ENCODE assay signal across 18 cellular contexts in genomic region chr4:143360838-143361237, GRCh38. TPM values are rescaled to one million over a fixed set of nuclear protein-coding genes. Genes with fewer than 3 reads are reported as not detected.
DNase-seq lines count a peak whose midpoint lies in the region; ATAC-seq and TF ChIP-seq lines count a peak whose summit lies in the region.
"Had no signal": no experiment of that assay in that cellular context is flagged by ENCODE, and none has a peak within 500 bp of the region (broad histone marks: within the 10 kb centered on the region; RNA-seq: fewer than 3 reads in every experiment).

No MANE protein-coding gene starts in this region.

- in situ Hi-C loops in mammary epithelial cell (cut with MboI; ENCODE audit: low sequenced_read_pairs in 2 of 2): no loop called here

- no peaks in the 10 kb centered on the region for H3K27me3 Mint-ChIP-seq in stimulated activated naive CD8-positive, alpha-beta T cell treated with anti-CD3 and anti-CD28 coated beads, Interleukin-15, Interleukin-2, amounts not matched to agents 100 ng/mL and 50 ng/mL, for 24 hours
- H3K27me3 Mint-ChIP-seq: stimulated activated naive CD8-positive, alpha-beta T cell treated with anti-CD3 and anti-CD28 coated beads, Interleukin-15, amount 100 ng/mL, for 72 hours had no signal

- dilution Hi-C loops in mammary epithelial cell (cut with HindIII; ENCODE audit: low sequenced_read_pairs): no loop called here

- H3K9ac ChIP-seq in mammary epithelial cell (ENCODE audit: insufficient read depth, low read length) (peak overlapping the region; percentile 25), mesenchymal stem cell (ENCODE audit: low read length) (peak overlapping the region; percentile 60)

- WGBS in mammary epithelial cell (ENCODE audit: low coverage, missing lambda C conversion rate): 67% methylated on average over 1 of the region's 1 CpG
- WGBS in mesenchymal stem cell: no CpG with 5 or more reads among the region's 1 CpG

- no peaks in the 10 kb centered on the region for H3K36me3 Mint-ChIP-seq in stimulated activated naive CD8-positive, alpha-beta T cell treated with anti-CD3 and anti-CD28 coated beads, Interleukin-15, Interleukin-2, amounts not matched to agents 100 ng/mL and 50 ng/mL, for 24 hours (ENCODE audit: low read depth)

- H3K4me1 ChIP-seq in mammary epithelial cell (ENCODE audit: insufficient read depth, low read length) (peaks cover 53% of the 10 kb centered on the region), mesenchymal stem cell (ENCODE audit: control insufficient read depth, insufficient read depth, low read depth, low read length) (peaks cover 3% of the 10 kb centered on the region)
- H3K4me1 ChIP-seq: SJSA1 had no signal

- no peak for TF ChIP-seq CTCF in mammary epithelial cell (conservative IDR thresholded peaks at IDR 0.05 in 1 of 2, IDR thresholded peaks at IDR 0.05 in 1 of 2; ENCODE audit: extremely low read depth in 1 of 2, insufficient read depth in 1 of 2, low read depth in 1 of 2, low read length in 2 of 2)

- H3K27ac ChIP-seq in mammary epithelial cell (ENCODE audit: insufficient read depth, low read depth, low read length): peak overlapping the region; percentile 94
- no peak overlapping the region for H3K27ac ChIP-seq in mesenchymal stem cell (ENCODE audit: low read length, poor library complexity, severe bottlenecking)
- H3K27ac ChIP-seq: A549, SJSA1 had no signal

- no TSS peak for BruUV-seq in mammary epithelial cell (replicated peaks; lab: Mats Ljungman, UMichigan)

- H3K27me3 ChIP-seq in mammary epithelial cell (ENCODE audit: insufficient read depth, low read length): no peaks in the 10 kb centered on the region
- no peaks in the 10 kb centered on the region for H3K27me3 ChIP-seq in mesenchymal stem cell (ENCODE audit: control insufficient read depth in 1 of 2, insufficient read depth in 1 of 2, low read length in 2 of 2)
- H3K27me3 ChIP-seq: SJSA1 had no signal

- no peak overlapping the region for H3K4me3 ChIP-seq in mammary epithelial cell (replicated peaks in 1 of 3; ENCODE audit: insufficient read depth in 1 of 3, low read depth in 2 of 3, low read length in 3 of 3)
- H3K4me3 ChIP-seq in mesenchymal stem cell (ENCODE audit: insufficient read depth in 1 of 2, low read depth in 1 of 2, low read length in 2 of 2): peak overlapping the region in 1 of 2 experiments; percentile 36
- H3K4me3 ChIP-seq: A549, SJSA1, smooth muscle cell had no signal

- H3K79me1 ChIP-seq in mesenchymal stem cell (replicated peaks; ENCODE audit: low read length, poor library complexity, severe bottlenecking): peaks cover 13% of the 10 kb centered on the region

- no peaks in the 10 kb centered on the region for H4K20me1 ChIP-seq in mammary epithelial cell (ENCODE audit: insufficient read depth, low read length)

- no peak overlapping the region for H3K14ac ChIP-seq in mesenchymal stem cell (ENCODE audit: low read length in 2 of 2)

- H3K27ac Mint-ChIP-seq in stimulated activated naive CD8-positive, alpha-beta T cell treated with anti-CD3 and anti-CD28 coated beads, Interleukin-15, Interleukin-2, amounts not matched to agents 100 ng/mL and 50 ng/mL, for 24 hours: peak overlapping the region; percentile 67
- H3K27ac Mint-ChIP-seq: stimulated activated naive CD8-positive, alpha-beta T cell treated with anti-CD3 and anti-CD28 coated beads, Interleukin-15, amount 100 ng/mL, for 72 hours had no signal

- no peak overlapping the region for H2BK15ac ChIP-seq in mesenchymal stem cell (ENCODE audit: low read depth, poor library complexity, severe bottlenecking)

- H2BK120ac ChIP-seq in mesenchymal stem cell (ENCODE audit: low read depth, low read length): no peak overlapping the region

- no peak overlapping the region for H2BK12ac ChIP-seq in mesenchymal stem cell (ENCODE audit: low read length in 2 of 2)

- H4K8ac ChIP-seq in mesenchymal stem cell (ENCODE audit: low read length): no peak overlapping the region

- no peak overlapping the region for H3K4me3 Mint-ChIP-seq in stimulated activated naive CD8-positive, alpha-beta T cell treated with anti-CD3 and anti-CD28 coated beads, Interleukin-15, Interleukin-2, amounts not matched to agents 100 ng/mL and 50 ng/mL, for 24 hours

- H2BK5ac ChIP-seq in mesenchymal stem cell (ENCODE audit: low read depth, low read length, poor library complexity, severe bottlenecking): no peak overlapping the region

- H3K36me3 ChIP-seq in mammary epithelial cell (ENCODE audit: insufficient read depth, low read length) (no peaks in the 10 kb centered on the region), mesenchymal stem cell (ENCODE audit: control insufficient read depth in 1 of 2, insufficient read depth in 2 of 2, low read depth in 1 of 2, low read length in 2 of 2) (no peaks in the 10 kb centered on the region)
- H3K36me3 ChIP-seq: SJSA1 had no signal

- H3K79me2 ChIP-seq in mammary epithelial cell (ENCODE audit: insufficient read depth, low read length): peaks cover 73% of the 10 kb centered on the region

- intact Hi-C loops in mammary epithelial cell (cut with micrococcal nuclease): no loop called here

- H2AFZ ChIP-seq in mammary epithelial cell (ENCODE audit: low read depth, low read length) (no peak overlapping the region), mesenchymal stem cell (ENCODE audit: low read depth, low read length) (no peak overlapping the region)

- H3K4me2 ChIP-seq in mammary epithelial cell (ENCODE audit: insufficient read depth, low read depth, low read length) (peak overlapping the region; percentile 66), mesenchymal stem cell (ENCODE audit: low read length, poor library complexity, severe bottlenecking) (no peak overlapping the region)
- H3K4me2 ChIP-seq: A549 had no signal

- H3K23ac ChIP-seq in mesenchymal stem cell (ENCODE audit: low read length in 2 of 2): no peak overlapping the region

- H3K4ac ChIP-seq in mesenchymal stem cell (ENCODE audit: low read depth in 1 of 2, low read length in 2 of 2): no peak overlapping the region

- H4K91ac ChIP-seq in mesenchymal stem cell (ENCODE audit: low read length): no peak overlapping the region

- no peaks in the 10 kb centered on the region for H3K9me3 ChIP-seq in mammary epithelial cell (replicated peaks; ENCODE audit: insufficient read depth, low read length)
- H3K9me3 ChIP-seq in mesenchymal stem cell (ENCODE audit: control insufficient read depth, low read length): no peaks in the 10 kb centered on the region
- H3K9me3 ChIP-seq: A549, SJSA1 had no signal

- ATAC-seq in stimulated activated naive CD8-positive, alpha-beta T cell treated with anti-CD3 and anti-CD28 coated beads, Interleukin-15, Interleukin-2, amounts not matched to agents 100 U/mL and 50 U/mL, for 24 hours: no peak
- ATAC-seq: A549; stimulated activated naive CD8-positive, alpha-beta T cell treated with anti-CD3 and anti-CD28 coated beads, Interleukin-15, amount 100 ng/mL, for 72 hours had no signal

- peaks cover 63% of the 10 kb centered on the region for H3K4me1 Mint-ChIP-seq in stimulated activated naive CD8-positive, alpha-beta T cell treated with anti-CD3 and anti-CD28 coated beads, Interleukin-15, Interleukin-2, amounts not matched to agents 100 ng/mL and 50 ng/mL, for 24 hours (ENCODE audit: low read depth)

- no peak overlapping the region for H2AK5ac ChIP-seq in mesenchymal stem cell (ENCODE audit: low read length, severe bottlenecking)

- no peak overlapping the region for H3K18ac ChIP-seq in mesenchymal stem cell (ENCODE audit: low read depth in 1 of 2, low read length in 2 of 2)

- CTCF ChIA-PET in mammary epithelial cell (lab: Charles Lee; ENCODE audit: low non-redundant PET): interaction anchor here (0.6 kb wide), 1 partner anchor 23 kb away, joined by 4 read pairs; no protein-coding TSS in a partner anchor

- no peak for DNase-seq in stimulated activated naive CD8-positive, alpha-beta T cell treated with anti-CD3 and anti-CD28 coated beads, Interleukin-15, Interleukin-2, amounts not matched to agents 100 U/mL and 50 U/mL, for 24 hours
- DNase-seq in mammary epithelial cell (no peak), mesenchymal stem cell (no peak), SKM-1 treated with dmso at 0.1 percent for 144 hours (lab: John Stamatoyannopoulos, UW; ENCODE audit: unreplicated experiment) (no peak), SKM-1 (lab: John Stamatoyannopoulos, UW; ENCODE audit: unreplicated experiment) (no peak), COLO829 (ENCODE audit: low spot score) (no peak), GDM1 (lab: John Stamatoyannopoulos, UW) (no peak)
- DNase-seq: activated CD8-positive, alpha-beta memory T cell treated with anti-CD3 and anti-CD28 coated beads for 24 hours; activated gamma-delta T cell; aorta; Kasumi-1; mesendoderm; NCI-H1694 treated with DMSO at 0.1 percent for 48 hours; stimulated activated naive CD8-positive, alpha-beta T cell treated with anti-CD3 and anti-CD28 coated beads, Interleukin-15, amount 100 ng/mL, for 72 hours had no signal

- peaks cover 6% of the 10 kb centered on the region for H3K9me3 Mint-ChIP-seq in stimulated activated naive CD8-positive, alpha-beta T cell treated with anti-CD3 and anti-CD28 coated beads, Interleukin-15, Interleukin-2, amounts not matched to agents 100 ng/mL and 50 ng/mL, for 24 hours
- H3K9me3 Mint-ChIP-seq: stimulated activated naive CD8-positive, alpha-beta T cell treated with anti-CD3 and anti-CD28 coated beads, Interleukin-15, amount 100 ng/mL, for 72 hours had no signal

RNA-seq across cellular contexts. Expression of gene GAB1, which starts 24.2 kb away (rescaled TPM):
- total RNA-seq in mammary epithelial cell: 10 to 100 TPM; 20.5 to 20.7 TPM
- polyA plus RNA-seq in mammary epithelial cell: 9.1 TPM
- polyA minus RNA-seq in mammary epithelial cell: 67.3 TPM
- 13.3 TPM for polyA plus RNA-seq in mesenchymal stem cell (2013, experiment 1 of 2)
- polyA plus RNA-seq in mesenchymal stem cell (2013, experiment 2 of 2): 13.7 TPM
